In genomic region chr13:109105899-109106298, GRCh38 we compare ENCODE assay signal across 20 cellular contexts.
DNase-seq lines count a peak whose midpoint lies in the region; FAIRE-seq and TF ChIP-seq lines count a peak whose summit lies in the region.
"Had no signal": no experiment of that assay in that cellular context is flagged by ENCODE, and none has a peak within 500 bp of the region (broad histone marks: within the 10 kb centered on the region; RNA-seq: fewer than 3 reads in every experiment).

No MANE protein-coding gene starts in this region.

- H3K4me3 ChIP-seq in AG04450 (ENCODE audit: low read depth, low read length), result no peak overlapping the region
- H3K4me3 ChIP-seq: SJSA1 had no signal

- POLR2A ChIA-PET in AG04450 (lab: Yijun Ruan, JAX), result no interaction called here

- no peak for FAIRE-seq in HTR-8/SVneo (lab: Jason Lieb, UNC)

- DNase-seq in AG04450 (ENCODE audit: low read depth, low spot score), result peak; percentile 2
- DNase-seq in HCEC 1CT, result peak; percentile 66
- DNase-seq in iris pigment epithelial cell (ENCODE audit: low read depth), result peak; percentile 58
- DNase-seq in HTR-8/SVneo (ENCODE audit: insufficient read length, low spot score), result no peak
- DNase-seq in AG08395 (ENCODE audit: low spot score), result no peak
- DNase-seq in NCI-H82 treated with DMSO at 0.1 percent for 48 hours (lab: John Stamatoyannopoulos, UW; ENCODE audit: unreplicated experiment), result no peak
- DNase-seq in nucleus accumbens (lab: John Stamatoyannopoulos, UW), result no peak
- DNase-seq: DMS53, GF-D8, H7, Kasumi-1, NCI-H1048, NCI-H1436, NCI-H1930, NCI-H226, NCI-H510A treated with DMSO at 0.1 percent for 48 hours, NCI-H774, OCI-M1 had no signal

- no peaks in the 10 kb centered on the region for H3K27me3 ChIP-seq in AG04450 (ENCODE audit: control insufficient read depth, insufficient read depth, low read length)

- H3K27ac ChIP-seq in AG04450 (ENCODE audit: low read depth, low read length), result no peak overlapping the region
- H3K27ac ChIP-seq in cingulate gyrus (ENCODE audit: low read depth, low read length), result peak overlapping the region; percentile 42
- H3K27ac ChIP-seq: SJSA1 had no signal

- no peaks in the 10 kb centered on the region for H3K9me3 ChIP-seq in AG04450 (ENCODE audit: control insufficient read depth, insufficient read depth, low read length)
- H3K9me3 ChIP-seq: SJSA1 had no signal

- no peak for TF ChIP-seq CTCF in AG04450 (IDR thresholded peaks at IDR 0.05; ENCODE audit: low read depth, low read length)

- CTCF ChIA-PET in AG04450 (lab: Charles Lee), result no interaction called here

Comparison
In these comparisons a context has a peak if more than half of its experiments do, and no peak if none do; other contexts are left out.
1. DNase-seq: peak in AG04450 (single experiment), HCEC 1CT (single experiment) and iris pigment epithelial cell (single experiment); none in HTR-8/SVneo (single experiment), AG08395 (single experiment), NCI-H82 treated with DMSO at 0.1 percent for 48 hours (single experiment) and nucleus accumbens (0 of 56).